Comparison of ENCODE assay signal across 7 cellular contexts in the genomic region with DNA sequence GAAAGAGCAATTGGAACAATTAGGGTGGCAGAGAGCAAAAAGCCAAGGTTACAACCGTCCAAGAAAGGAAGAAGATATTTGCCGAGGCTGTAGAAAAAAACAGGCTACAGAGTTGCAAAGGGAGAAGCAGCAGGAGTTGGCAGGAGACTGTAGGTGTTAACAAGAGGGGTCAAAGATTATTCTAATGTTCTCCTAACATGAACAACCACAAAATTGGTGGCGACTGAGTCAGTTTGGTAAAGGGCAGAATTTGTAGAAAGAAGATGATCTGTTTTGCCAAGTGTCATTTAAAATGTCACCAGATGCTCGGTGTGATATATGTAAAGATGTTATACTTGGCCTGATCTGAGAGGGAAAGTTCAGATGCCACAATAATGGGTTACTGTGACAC. TPM values are rescaled to one million over a fixed set of nuclear protein-coding genes. Genes with fewer than 3 reads are reported as not detected.
DNase-seq lines count a peak whose midpoint lies in the region; ATAC-seq and TF ChIP-seq lines count a peak whose summit lies in the region.

No MANE protein-coding gene starts in this region.

- no peaks in the 10 kb centered on the region for H3K9me3 Mint-ChIP-seq in HFFc6
- H3K9me3 Mint-ChIP-seq in activated CD4-positive, alpha-beta memory T cell treated with anti-CD3 and anti-CD28 coated beads, Interleukin-2, amount 10 ng/mL, durations not matched to agents 7 days and 5 days: no peaks in the 10 kb centered on the region
- no peaks in the 10 kb centered on the region for H3K9me3 Mint-ChIP-seq in stimulated activated naive CD8-positive, alpha-beta T cell treated with anti-CD3 and anti-CD28 coated beads, Interleukin-15, amount 100 ng/mL, for 72 hours

- DNase-seq in HFFc6 (no peak), NOMO-1 (lab: John Stamatoyannopoulos, UW; ENCODE audit: unreplicated experiment in 2 of 2) (no peak), NCI-H2029 treated with DMSO at 0.1 percent for 48 hours (lab: John Stamatoyannopoulos, UW) (no peak)
- DNase-seq in activated CD4-positive, alpha-beta memory T cell treated with anti-CD3 and anti-CD28 coated beads, Interleukin-2, amount 10 ng/mL, durations not matched to agents 7 days and 5 days: no peak
- DNase-seq in stimulated activated naive CD8-positive, alpha-beta T cell treated with anti-CD3 and anti-CD28 coated beads, Interleukin-15, amount 100 ng/mL, for 72 hours: no peak
- no peak for DNase-seq in activated effector memory CD4-positive, alpha-beta T cell treated with anti-CD3 and anti-CD28 coated beads, Interleukin-2, amount 50 U/mL, for 16 hours

- H3K36me3 ChIP-seq in iPS-20b (ENCODE audit: insufficient read depth, low read depth, low read length): no peaks in the 10 kb centered on the region

- H3K4me1 ChIP-seq in iPS-20b (ENCODE audit: insufficient read depth, low read length): peaks cover 20% of the 10 kb centered on the region

- ATAC-seq in stimulated activated naive CD8-positive, alpha-beta T cell treated with anti-CD3 and anti-CD28 coated beads, Interleukin-15, amount 100 ng/mL, for 72 hours: no peak

- peaks cover 55% of the 10 kb centered on the region for H3K4me1 Mint-ChIP-seq in HFFc6 (ENCODE audit: low read depth)
- H3K4me1 Mint-ChIP-seq in activated CD4-positive, alpha-beta memory T cell treated with anti-CD3 and anti-CD28 coated beads, Interleukin-2, amount 10 ng/mL, durations not matched to agents 7 days and 5 days: peaks cover 79% of the 10 kb centered on the region
- peaks cover 93% of the 10 kb centered on the region for H3K4me1 Mint-ChIP-seq in stimulated activated naive CD8-positive, alpha-beta T cell treated with anti-CD3 and anti-CD28 coated beads, Interleukin-15, amount 100 ng/mL, for 72 hours

- peak overlapping the region; percentile 35; the same call in 1 of the 2 replicates for H3K9ac ChIP-seq in iPS-20b (ENCODE audit: low read depth, low read length)

- H3K36me3 Mint-ChIP-seq in HFFc6 (ENCODE audit: low read depth): peaks cover 5% of the 10 kb centered on the region; the same call in 1 of the 2 replicates
- peaks cover 3% of the 10 kb centered on the region for H3K36me3 Mint-ChIP-seq in activated CD4-positive, alpha-beta memory T cell treated with anti-CD3 and anti-CD28 coated beads, Interleukin-2, amount 10 ng/mL, durations not matched to agents 7 days and 5 days (ENCODE audit: low read depth)

- peak overlapping the region; percentile 99 for H3K27ac Mint-ChIP-seq in HFFc6
- peak overlapping the region; percentile 83 for H3K27ac Mint-ChIP-seq in activated CD4-positive, alpha-beta memory T cell treated with anti-CD3 and anti-CD28 coated beads, Interleukin-2, amount 10 ng/mL, durations not matched to agents 7 days and 5 days
- peak overlapping the region; percentile 98 to 99 for H3K27ac Mint-ChIP-seq in stimulated activated naive CD8-positive, alpha-beta T cell treated with anti-CD3 and anti-CD28 coated beads, Interleukin-15, amount 100 ng/mL, for 72 hours

- POLR2A ChIA-PET in activated CD4-positive, alpha-beta memory T cell treated with anti-CD3 and anti-CD28 coated beads, Interleukin-2, amount 10 ng/mL, durations not matched to agents 7 days and 5 days (lab: Charles Lee): interaction anchor here (1.0 to 3.4 kb wide), 7 partner anchors 11 to 442 kb away, joined by 3 to 35 read pairs (median 7); a partner anchor contains a TSS

- peak overlapping the region; percentile 92 for H3K4me3 ChIP-seq in iPS-20b (ENCODE audit: low read length)

- no peak overlapping the region for H3K27ac ChIP-seq in iPS-20b (ENCODE audit: low read length)

- H3K27me3 Mint-ChIP-seq in HFFc6 (ENCODE audit: insufficient read depth): peaks cover 2% of the 10 kb centered on the region
- H3K27me3 Mint-ChIP-seq in activated CD4-positive, alpha-beta memory T cell treated with anti-CD3 and anti-CD28 coated beads, Interleukin-2, amount 10 ng/mL, durations not matched to agents 7 days and 5 days: no peaks in the 10 kb centered on the region
- no peaks in the 10 kb centered on the region for H3K27me3 Mint-ChIP-seq in stimulated activated naive CD8-positive, alpha-beta T cell treated with anti-CD3 and anti-CD28 coated beads, Interleukin-15, amount 100 ng/mL, for 72 hours

- H3K9me3 ChIP-seq in iPS-20b (ENCODE audit: insufficient read depth, low read depth, low read length): no peaks in the 10 kb centered on the region

- peak overlapping the region; percentile 97 for H3K4me3 Mint-ChIP-seq in HFFc6
- peak overlapping the region; percentile 93 for H3K4me3 Mint-ChIP-seq in activated CD4-positive, alpha-beta memory T cell treated with anti-CD3 and anti-CD28 coated beads, Interleukin-2, amount 10 ng/mL, durations not matched to agents 7 days and 5 days
- H3K4me3 Mint-ChIP-seq in stimulated activated naive CD8-positive, alpha-beta T cell treated with anti-CD3 and anti-CD28 coated beads, Interleukin-15, amount 100 ng/mL, for 72 hours: peak overlapping the region; percentile 98 to 100

- CTCF ChIA-PET in activated CD4-positive, alpha-beta memory T cell treated with anti-CD3 and anti-CD28 coated beads, Interleukin-2, amount 10 ng/mL, durations not matched to agents 7 days and 5 days (lab: Charles Lee): interaction anchor here (1.9 kb wide), 1 partner anchor 17 kb away, joined by 6 read pairs; no protein-coding TSS in a partner anchor

- no peaks in the 10 kb centered on the region for H3K27me3 ChIP-seq in iPS-20b (ENCODE audit: insufficient read depth, low read length)

- TF ChIP-seq CTCF in HFFc6 (IDR thresholded peaks at IDR 0.05): no peak

RNA-seq across cellular contexts. Expression of a gene that starts 0.4 kb away (rescaled TPM):
- 10 to 100 TPM in 1 of 6 experiments, 1 to 10 TPM in 5; 6.6 to 10.0 (median 7.7) TPM for total RNA-seq in HFFc6 (2021; fragmentation: NEBNext Ultra II Directional; extraction: Animal tissue kit (Norgen Biotek cat#: 25700))
- total RNA-seq in activated CD4-positive, alpha-beta memory T cell treated with anti-CD3 and anti-CD28 coated beads, Interleukin-2, amount 10 ng/mL, durations not matched to agents 7 days and 5 days: 10 to 100 TPM; 13.8 to 16.6 TPM

RNA-seq across cellular contexts. Expression of a gene that starts 1.1 kb away (rescaled TPM):
- 10 to 100 TPM in 1 of 6 experiments, 1 to 10 TPM in 5; 8.3 to 11.9 (median 9.0) TPM for total RNA-seq in HFFc6 (2021; fragmentation: NEBNext Ultra II Directional; extraction: Animal tissue kit (Norgen Biotek cat#: 25700))
- total RNA-seq in activated CD4-positive, alpha-beta memory T cell treated with anti-CD3 and anti-CD28 coated beads, Interleukin-2, amount 10 ng/mL, durations not matched to agents 7 days and 5 days: 10 to 100 TPM; 19.9 to 20.5 TPM

RNA-seq across cellular contexts. Expression of a gene that starts 25.8 kb away (rescaled TPM):
- under 1 TPM; 0.28 to 0.55 (median 0.46) TPM for total RNA-seq in HFFc6 (2021; fragmentation: NEBNext Ultra II Directional; extraction: Animal tissue kit (Norgen Biotek cat#: 25700))
- not detected for total RNA-seq in activated CD4-positive, alpha-beta memory T cell treated with anti-CD3 and anti-CD28 coated beads, Interleukin-2, amount 10 ng/mL, durations not matched to agents 7 days and 5 days

RNA-seq across cellular contexts. Expression of a gene that starts 28.5 kb away (rescaled TPM):
- under 1 TPM in 5 of 6 experiments, not detected in 1; 0.06 to 0.31 (median 0.12) TPM for total RNA-seq in HFFc6 (2021; fragmentation: NEBNext Ultra II Directional; extraction: Animal tissue kit (Norgen Biotek cat#: 25700))
- 1 to 10 TPM in 1 of 2 experiments, under 1 TPM in 1; 0.98 to 1.2 TPM for total RNA-seq in activated CD4-positive, alpha-beta memory T cell treated with anti-CD3 and anti-CD28 coated beads, Interleukin-2, amount 10 ng/mL, durations not matched to agents 7 days and 5 days

RNA-seq across cellular contexts. Expression of a gene that starts 33.2 kb away (rescaled TPM):
- 100 to 1,000 TPM; 189 to 305 (median 255) TPM for total RNA-seq in HFFc6 (2021; fragmentation: NEBNext Ultra II Directional; extraction: Animal tissue kit (Norgen Biotek cat#: 25700))
- 100 to 1,000 TPM; 177 to 181 TPM for total RNA-seq in activated CD4-positive, alpha-beta memory T cell treated with anti-CD3 and anti-CD28 coated beads, Interleukin-2, amount 10 ng/mL, durations not matched to agents 7 days and 5 days
